ENCODE assay signal across 9 cellular contexts in the genomic region with DNA sequence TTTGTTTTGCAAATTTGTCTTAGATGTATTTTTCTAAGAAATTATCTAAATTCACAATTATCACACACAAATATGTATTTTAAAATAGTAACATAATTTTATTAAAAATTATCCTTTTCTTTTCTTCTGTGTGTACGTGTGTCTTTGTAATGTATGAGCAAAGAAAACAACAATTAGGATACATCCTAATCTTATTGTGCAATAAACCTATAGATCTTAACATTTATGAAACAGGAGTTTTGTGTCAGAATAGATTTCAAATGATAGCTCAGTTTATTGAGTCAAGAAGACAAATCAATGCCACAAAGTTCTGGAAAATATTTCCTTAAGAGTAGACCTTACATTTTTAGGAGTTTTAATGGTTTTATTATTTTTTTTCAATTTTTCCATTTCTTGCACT.
"Had no signal": no experiment of that assay in that cellular context is flagged by ENCODE, and none has a peak within 500 bp of the region (broad histone marks: within the 10 kb centered on the region; RNA-seq: fewer than 3 reads in every experiment).

No MANE protein-coding gene starts in this region.

- H2AFZ ChIP-seq: GM23338 had no signal

- H3K9ac ChIP-seq: KMS-11 had no signal

- ATAC-seq: GM23338 had no signal

- DNase-seq: H9, HCEC 1CT, Karpas-422, KBM-7 had no signal

- FAIRE-seq: H1, H54, HTR-8/SVneo had no signal

- H3K4me2 ChIP-seq: GM23338, KMS-11 had no signal

- H3K4me3 ChIP-seq: GM23338 had no signal

- H3K27ac ChIP-seq: KMS-11 had no signal
